ENCODE assay signal across 15 cellular contexts in genomic region chr7:136033413-136034031, GRCh38. TPM values are rescaled to one million over a fixed set of nuclear protein-coding genes. Genes with fewer than 3 reads are reported as not detected.
A peak's percentile ranks its signal among the peaks of the same experiment; 100 is the strongest.
DNase-seq lines count a peak whose midpoint lies in the region; ATAC-seq, FAIRE-seq and TF ChIP-seq lines count a peak whose summit lies in the region.
"Had no signal": no experiment of that assay in that cellular context is flagged by ENCODE, and none has a peak within 500 bp of the region (broad histone marks: within the 10 kb centered on the region; RNA-seq: fewer than 3 reads in every experiment).

No MANE protein-coding gene starts in this region.

- H3K27ac ChIP-seq in testis, result peak overlapping the region; percentile 68 to 90

- peaks cover 48% of the 10 kb centered on the region for H3K4me1 ChIP-seq in testis
- H3K4me1 ChIP-seq: Peyer's patch had no signal

- H3K27ac Mint-ChIP-seq in activated T-cell treated with anti-CD3 and anti-CD28 coated beads, Interleukin-2, amount 50 U/mL, for 72 hours, result peak overlapping the region; percentile 14
- H3K27ac Mint-ChIP-seq in mesothelial cell of epicardium, result peak overlapping the region; percentile 87
- H3K27ac Mint-ChIP-seq: IgD-negative memory B cell; naive thymus-derived CD4-positive, alpha-beta T cell had no signal

- peak overlapping the region; percentile 35 to 51 for H3K4me3 Mint-ChIP-seq in activated T-cell treated with anti-CD3 and anti-CD28 coated beads, Interleukin-2, amount 50 U/mL, for 72 hours
- H3K4me3 Mint-ChIP-seq in mesothelial cell of epicardium, result no peak overlapping the region
- H3K4me3 Mint-ChIP-seq: IgD-negative memory B cell; naive thymus-derived CD4-positive, alpha-beta T cell had no signal

- no peak for TF ChIP-seq POLR2A in testis (IDR thresholded peaks at IDR 0.05)

- H3K9me3 Mint-ChIP-seq in activated T-cell treated with anti-CD3 and anti-CD28 coated beads, Interleukin-2, amount 50 U/mL, for 72 hours, result no peaks in the 10 kb centered on the region
- H3K9me3 Mint-ChIP-seq in mesothelial cell of epicardium, result peaks cover 9% of the 10 kb centered on the region
- H3K9me3 Mint-ChIP-seq: CD8-positive, alpha-beta memory T cell had no signal

- H3K36me3 Mint-ChIP-seq in activated T-cell treated with anti-CD3 and anti-CD28 coated beads, Interleukin-2, amount 50 U/mL, for 72 hours (ENCODE audit: insufficient read depth in 2 of 2), result peaks cover 2% of the 10 kb centered on the region in 2 donors
- peaks cover 4% of the 10 kb centered on the region for H3K36me3 Mint-ChIP-seq in mesothelial cell of epicardium

- peaks cover 59% of the 10 kb centered on the region for H3K4me1 Mint-ChIP-seq in activated T-cell treated with anti-CD3 and anti-CD28 coated beads, Interleukin-2, amount 50 U/mL, for 72 hours (ENCODE audit: low read depth)
- H3K4me1 Mint-ChIP-seq in mesothelial cell of epicardium, result peaks cover 63% of the 10 kb centered on the region

- no peak overlapping the region for H3K4me3 ChIP-seq in testis
- H3K4me3 ChIP-seq: Peyer's patch had no signal

- TF ChIP-seq CTCF in mesothelial cell of epicardium (IDR thresholded peaks at IDR 0.05; ENCODE audit: unreplicated experiment) (no peak), testis (IDR thresholded peaks at IDR 0.05) (no peak)

- H3K27me3 Mint-ChIP-seq in activated T-cell treated with anti-CD3 and anti-CD28 coated beads, Interleukin-2, amount 50 U/mL, for 72 hours (ENCODE audit: low read depth), result peaks cover 18% of the 10 kb centered on the region
- no peaks in the 10 kb centered on the region for H3K27me3 Mint-ChIP-seq in mesothelial cell of epicardium (ENCODE audit: low read depth)
- H3K27me3 Mint-ChIP-seq: IgD-negative memory B cell had no signal

- peak in 1 of 2 donors; percentile 22 for DNase-seq in activated T-cell treated with anti-CD3 and anti-CD28 coated beads, Interleukin-2, amount 50 U/mL, for 72 hours
- no peak for DNase-seq in activated T-cell treated with anti-CD3 and anti-CD28 coated beads for 4 hours
- DNase-seq in mesothelial cell of epicardium (ENCODE audit: low spot score in 2 of 2, unreplicated experiment in 2 of 2), result no peak
- peak; percentile 80 for DNase-seq in testis
- DNase-seq: CD8-positive, alpha-beta memory T cell; naive thymus-derived CD4-positive, alpha-beta T cell; NCI-H1105; NCI-H510A; Peyer's patch had no signal

- ATAC-seq in activated T-cell treated with anti-CD3 and anti-CD28 coated beads, Interleukin-2, amount 50 U/mL, for 72 hours (replicated peaks in 1 of 2), result peak; percentile 44 to 61
- ATAC-seq in HG02610 (IDR thresholded peaks at IDR 0.05; ENCODE audit: unreplicated experiment) (no peak), HG02642 (IDR thresholded peaks at IDR 0.05; ENCODE audit: poor library complexity, unreplicated experiment) (no peak), HG03139 (IDR thresholded peaks at IDR 0.05; ENCODE audit: unreplicated experiment) (no peak)
- ATAC-seq: naive thymus-derived CD4-positive, alpha-beta T cell had no signal

- H3K27me3 ChIP-seq in testis, result no peaks in the 10 kb centered on the region
- H3K27me3 ChIP-seq: Peyer's patch had no signal

- WGBS in testis, 2 donors, result 29 to 31% methylated on average over 6 of the region's 6 CpGs

- peak; percentile 89 for FAIRE-seq in endometrium (lab: Jason Lieb, UNC)
- FAIRE-seq: colon had no signal

- H3K9me3 ChIP-seq in testis, result no peaks in the 10 kb centered on the region
- H3K9me3 ChIP-seq: Peyer's patch had no signal

- no peaks in the 10 kb centered on the region for H3K36me3 ChIP-seq in testis (ENCODE audit: low read depth, missing control alignments)
- H3K36me3 ChIP-seq: Peyer's patch had no signal

- intact Hi-C loops in testis (cut with DNase I; ENCODE audit: low total_unique reads), result no loop called here

RNA-seq across cellular contexts. Expression of gene MTPN, which starts 56.4 kb away (rescaled TPM):
- total RNA-seq in activated T-cell treated with anti-CD3 and anti-CD28 coated beads, Interleukin-2, amount 50 U/mL, for 72 hours, result 100 to 1,000 TPM; 110 to 126 TPM
- total RNA-seq in mesothelial cell of epicardium (112 to 115 TPM (median 114 TPM) in 3 replicates), testis (100 to 1,000 TPM; 141 to 144 TPM)
- 142 TPM for polyA plus RNA-seq in testis (ENCODE audit: insufficient read depth, low read depth, low replicate concordance)

Comparison
In these comparisons a context has a peak if more than half of its experiments do, and no peak if none do; other contexts are left out.
1. ATAC-seq: peak in activated T-cell treated with anti-CD3 and anti-CD28 coated beads, Interleukin-2, amount 50 U/mL, for 72 hours (2 of 2); none in HG02610 (single experiment), HG02642 (single experiment) and HG03139 (single experiment).